8 cellular contexts compared by ENCODE assay signal in the genomic region with DNA sequence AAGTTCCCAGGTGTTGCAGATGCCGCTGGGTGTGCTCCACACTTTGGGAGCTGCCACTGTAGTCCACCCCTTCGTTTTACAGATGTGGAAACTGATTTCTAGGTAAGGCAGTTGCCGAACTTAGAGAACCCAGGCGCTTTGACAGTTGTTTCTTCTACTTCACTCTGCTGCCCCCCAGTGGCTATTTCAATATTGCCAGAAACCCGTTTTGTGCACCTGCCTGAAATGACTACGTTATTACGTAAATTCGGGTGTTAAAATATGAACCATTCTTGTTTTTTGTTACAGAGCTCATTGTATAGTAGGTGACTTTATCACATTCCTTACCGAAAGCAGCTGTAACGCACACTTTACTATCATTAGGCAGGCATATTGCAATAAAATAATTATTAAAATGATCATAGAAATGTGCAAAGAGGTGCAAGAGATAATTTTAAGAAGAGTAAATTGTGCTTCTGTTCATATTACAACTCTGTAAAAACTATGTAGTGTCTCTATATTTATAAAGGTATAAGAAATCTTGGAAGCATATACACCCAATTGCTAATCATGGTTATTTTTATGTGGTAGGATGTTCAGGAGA. TPM values are rescaled to one million over a fixed set of nuclear protein-coding genes. Genes with fewer than 3 reads are reported as not detected.
DNase-seq lines count a peak whose midpoint lies in the region; ATAC-seq and TF ChIP-seq lines count a peak whose summit lies in the region.

No MANE protein-coding gene starts in this region.

- H3K14ac ChIP-seq in mesenchymal stem cell (ENCODE audit: low read length in 2 of 2): no peak overlapping the region

- H2AK5ac ChIP-seq in mesenchymal stem cell (ENCODE audit: low read length, severe bottlenecking): no peak overlapping the region

- H3K27ac Mint-ChIP-seq in activated CD4-positive, alpha-beta memory T cell treated with anti-CD3 and anti-CD28 coated beads for 36 hours: no peak overlapping the region

- POLR2A ChIA-PET in HCT116 (lab: Charles Lee): no interaction called here
- POLR2A ChIA-PET in activated CD4-positive, alpha-beta memory T cell treated with anti-CD3 and anti-CD28 coated beads for 36 hours (lab: Charles Lee): no interaction called here

- no peaks in the 10 kb centered on the region for H3K79me1 ChIP-seq in mesenchymal stem cell (replicated peaks; ENCODE audit: low read length, poor library complexity, severe bottlenecking)

- no peak overlapping the region for H2BK12ac ChIP-seq in mesenchymal stem cell (ENCODE audit: low read length in 2 of 2)

- H3K27ac ChIP-seq in HCT116 (ENCODE audit: low read depth, low read length) (no peak overlapping the region), mesenchymal stem cell (ENCODE audit: low read length, poor library complexity, severe bottlenecking) (no peak overlapping the region)

- no peak overlapping the region for H2BK120ac ChIP-seq in mesenchymal stem cell (ENCODE audit: low read depth, low read length)

- H3K4me1 ChIP-seq in HCT116 (ENCODE audit: control insufficient read depth in 1 of 2, insufficient read depth in 2 of 2, low read length in 2 of 2) (0 out of 4 replicates have a peak, but pooled peaks cover 0 to 2% of the 10 kb centered on the region in 2 experiments), mesenchymal stem cell (ENCODE audit: control insufficient read depth, insufficient read depth, low read depth, low read length) (peaks cover 2% of the 10 kb centered on the region)

- no peak overlapping the region for H2BK15ac ChIP-seq in mesenchymal stem cell (ENCODE audit: low read depth, poor library complexity, severe bottlenecking)

- H3K9me3 Mint-ChIP-seq in activated CD4-positive, alpha-beta memory T cell treated with anti-CD3 and anti-CD28 coated beads for 36 hours: no peaks in the 10 kb centered on the region

- DNase-seq in Ammon's horn (ENCODE audit: low spot score) (peak; percentile 59), HCT116 (ENCODE audit: low read depth, low spot score) (peak; percentile 10), NCI-H82 (lab: John Stamatoyannopoulos, UW) (peak; percentile 85), ecto neural progenitor cell (ENCODE audit: low spot score) (peak; percentile 75), mesenchymal stem cell (peak; percentile 67)
- peak; percentile 90 for DNase-seq in activated CD4-positive, alpha-beta memory T cell treated with anti-CD3 and anti-CD28 coated beads for 36 hours
- DNase-seq in stimulated activated CD8-positive, alpha-beta memory T cell treated with anti-CD3 and anti-CD28 coated beads, Interleukin-15, amount 100 ng/mL, for 48 hours (ENCODE audit: low read depth in 2 of 2): peak; percentile 58 to 67

- H3K9me3 ChIP-seq in HCT116 (ENCODE audit: control insufficient read depth in 1 of 2, insufficient read depth in 1 of 2, low read depth in 1 of 2, low read length in 2 of 2) (no peaks in the 10 kb centered on the region), mesenchymal stem cell (ENCODE audit: control insufficient read depth, low read length) (no peaks in the 10 kb centered on the region)

- no peak overlapping the region for H3K4me3 ChIP-seq in HCT116 (replicated peaks in 1 of 2; ENCODE audit: low read depth in 1 of 2, low read length in 2 of 2)
- no peak overlapping the region for H3K4me3 ChIP-seq in mesenchymal stem cell (ENCODE audit: insufficient read depth in 1 of 2, low read depth in 1 of 2, low read length in 2 of 2)

- peak overlapping the region; percentile 31 for H3K4me2 ChIP-seq in HCT116 (ENCODE audit: low read length)
- peak overlapping the region; percentile 47 for H3K4me2 ChIP-seq in mesenchymal stem cell (ENCODE audit: low read length, poor library complexity, severe bottlenecking)

- no peak overlapping the region for H3K18ac ChIP-seq in mesenchymal stem cell (ENCODE audit: low read depth in 1 of 2, low read length in 2 of 2)

- WGBS in mesenchymal stem cell: 5% methylated on average over 4 of the region's 10 CpGs

- H3K4me1 Mint-ChIP-seq in activated CD4-positive, alpha-beta memory T cell treated with anti-CD3 and anti-CD28 coated beads for 36 hours (ENCODE audit: low read depth): peaks cover 4% of the 10 kb centered on the region

- no peaks in the 10 kb centered on the region for H4K20me1 ChIP-seq in HCT116 (ENCODE audit: insufficient read depth)

- no peaks in the 10 kb centered on the region for H3K36me3 Mint-ChIP-seq in activated CD4-positive, alpha-beta memory T cell treated with anti-CD3 and anti-CD28 coated beads for 36 hours

- H4K8ac ChIP-seq in mesenchymal stem cell (ENCODE audit: low read length): no peak overlapping the region

- no peak overlapping the region for H3K23ac ChIP-seq in mesenchymal stem cell (ENCODE audit: low read length in 2 of 2)

- H4K91ac ChIP-seq in mesenchymal stem cell (ENCODE audit: low read length): no peak overlapping the region

- intact Hi-C loops in HCT116 (cut with micrococcal nuclease): no loop called here
- intact Hi-C loops in activated CD4-positive, alpha-beta memory T cell treated with anti-CD3 and anti-CD28 coated beads for 36 hours (cut with micrococcal nuclease): loop anchor here (1.0 kb wide), 2 partner anchors 51 to 124 kb away; no protein-coding TSS in a partner anchor

- H2BK5ac ChIP-seq in mesenchymal stem cell (ENCODE audit: low read depth, low read length, poor library complexity, severe bottlenecking): no peak overlapping the region

- H3K27me3 ChIP-seq in HCT116 (ENCODE audit: insufficient read depth, low read length) (no peaks in the 10 kb centered on the region), mesenchymal stem cell (ENCODE audit: control insufficient read depth in 1 of 2, insufficient read depth in 1 of 2, low read length in 2 of 2) (peaks cover 8 to 11% of the 10 kb centered on the region in 2 experiments)

- TF ChIP-seq RAD21 in HCT116 (IDR thresholded peaks at IDR 0.05; ENCODE audit: low read depth): peak; percentile 66

- BruUV-seq in HCT116 (replicated peaks; lab: Mats Ljungman, UMichigan): no TSS peak

- peak; percentile 52 to 63 (median 56); a peak in 5 of 6 replicates for TF ChIP-seq CTCF in HCT116 (IDR thresholded peaks at IDR 0.05 in 2 of 3, conservative IDR thresholded peaks at IDR 0.05 in 1 of 3; ENCODE audit: borderline replicate concordance in 1 of 3, insufficient read depth in 1 of 3, low read depth in 2 of 3, low read length in 2 of 3)

- H3K27me3 Mint-ChIP-seq in activated CD4-positive, alpha-beta memory T cell treated with anti-CD3 and anti-CD28 coated beads for 36 hours: no peaks in the 10 kb centered on the region

- ATAC-seq in HCT116 (peak; percentile 66), GM21526 (IDR thresholded peaks at IDR 0.05; ENCODE audit: low FRiP score, unreplicated experiment) (no peak)

- H3K79me2 ChIP-seq in HCT116 (ENCODE audit: insufficient read depth, low read length): no peaks in the 10 kb centered on the region

- CTCF ChIA-PET in HCT116 (lab: Charles Lee): no interaction called here
- CTCF ChIA-PET in activated CD4-positive, alpha-beta memory T cell treated with anti-CD3 and anti-CD28 coated beads for 36 hours (lab: Charles Lee): interaction anchor here (0.6 to 7.6 kb wide), 33 partner anchors 9 to 1261 kb away, joined by 3 to 81 read pairs (median 4); a partner anchor contains a TSS

- H2AFZ ChIP-seq in HCT116 (ENCODE audit: low read depth, low read length, poor library complexity, severe bottlenecking) (peak overlapping the region; percentile 32), mesenchymal stem cell (ENCODE audit: low read depth, low read length) (no peak overlapping the region)

- no peaks in the 10 kb centered on the region for H3K36me3 ChIP-seq in HCT116 (ENCODE audit: control insufficient read depth in 1 of 2, insufficient read depth in 2 of 2, low read length in 2 of 2)
- no peaks in the 10 kb centered on the region for H3K36me3 ChIP-seq in mesenchymal stem cell (ENCODE audit: control insufficient read depth in 1 of 2, insufficient read depth in 2 of 2, low read depth in 1 of 2, low read length in 2 of 2)

- RAD21 ChIA-PET in HCT116 (lab: Charles Lee; ENCODE audit: low non-redundant PET in 1 of 2, low total read pairs in 2 of 2, uncharacterized antibody in 2 of 2, unreplicated experiment in 2 of 2): no interaction called here

- no peak overlapping the region for H3K4me3 Mint-ChIP-seq in activated CD4-positive, alpha-beta memory T cell treated with anti-CD3 and anti-CD28 coated beads for 36 hours

- H3K9ac ChIP-seq in HCT116 (ENCODE audit: low read length): no peak overlapping the region
- no peak overlapping the region for H3K9ac ChIP-seq in mesenchymal stem cell (ENCODE audit: low read length)

- no peak for TF ChIP-seq POLR2A in HCT116 (IDR thresholded peaks at IDR 0.05; ENCODE audit: borderline replicate concordance, extremely low read depth, insufficient read depth, insufficient read length)

- H3K9me2 ChIP-seq in HCT116 (ENCODE audit: insufficient read depth): no peaks in the 10 kb centered on the region

- no peak overlapping the region for H3K4ac ChIP-seq in mesenchymal stem cell (ENCODE audit: low read depth in 1 of 2, low read length in 2 of 2)

TF ChIP-seq in HCT116, 20 proteins besides CTCF, POLR2A, EP300 and RAD21 (continues in another document):
- TF ChIP-seq CEBPB (IDR thresholded peaks at IDR 0.05; ENCODE audit: low read depth) (no peak), SIN3A (IDR thresholded peaks at IDR 0.05; ENCODE audit: low read depth) (no peak), SRF (IDR thresholded peaks at IDR 0.05; ENCODE audit: low read depth) (no peak)
- TF ChIP-seq, protein P1, sequence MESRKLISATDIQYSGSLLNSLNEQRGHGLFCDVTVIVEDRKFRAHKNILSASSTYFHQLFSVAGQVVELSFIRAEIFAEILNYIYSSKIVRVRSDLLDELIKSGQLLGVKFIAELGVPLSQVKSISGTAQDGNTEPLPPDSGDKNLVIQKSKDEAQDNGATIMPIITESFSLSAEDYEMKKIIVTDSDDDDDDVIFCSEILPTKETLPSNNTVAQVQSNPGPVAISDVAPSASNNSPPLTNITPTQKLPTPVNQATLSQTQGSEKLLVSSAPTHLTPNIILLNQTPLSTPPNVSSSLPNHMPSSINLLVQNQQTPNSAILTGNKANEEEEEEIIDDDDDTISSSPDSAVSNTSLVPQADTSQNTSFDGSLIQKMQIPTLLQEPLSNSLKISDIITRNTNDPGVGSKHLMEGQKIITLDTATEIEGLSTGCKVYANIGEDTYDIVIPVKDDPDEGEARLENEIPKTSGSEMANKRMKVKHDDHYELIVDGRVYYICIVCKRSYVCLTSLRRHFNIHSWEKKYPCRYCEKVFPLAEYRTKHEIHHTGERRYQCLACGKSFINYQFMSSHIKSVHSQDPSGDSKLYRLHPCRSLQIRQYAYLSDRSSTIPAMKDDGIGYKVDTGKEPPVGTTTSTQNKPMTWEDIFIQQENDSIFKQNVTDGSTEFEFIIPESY (IDR thresholded peaks at IDR 0.05; ENCODE audit: extremely low read depth, insufficient replicate concordance, low read length): no peak

RNA-seq across cellular contexts. Expression of a gene that starts 44.9 kb away (rescaled TPM):
- not detected for total RNA-seq in HCT116 (2021; ENCODE audit: unreplicated experiment)
- polyA plus RNA-seq in HCT116 (2012): 0.04 TPM in 1 of 2 replicates, not detected in the other
- not detected for total RNA-seq in activated CD4-positive, alpha-beta memory T cell treated with anti-CD3 and anti-CD28 coated beads for 36 hours
- polyA plus RNA-seq in mesenchymal stem cell (2013, experiment 1 of 2): 0.01 TPM
- polyA plus RNA-seq in mesenchymal stem cell (2013, experiment 2 of 2): 0.01 TPM

RNA-seq across cellular contexts. Expression of a gene that starts 56.2 kb away (rescaled TPM):
- total RNA-seq in HCT116 (2021; ENCODE audit: unreplicated experiment): not detected
- 0.07 and 0.09 TPM in 2 replicates for polyA plus RNA-seq in HCT116 (2012)
- under 1 TPM; 0.12 to 0.14 TPM for total RNA-seq in activated CD4-positive, alpha-beta memory T cell treated with anti-CD3 and anti-CD28 coated beads for 36 hours
- not detected for polyA plus RNA-seq in mesenchymal stem cell (2013, experiment 1 of 2)
- polyA plus RNA-seq in mesenchymal stem cell (2013, experiment 2 of 2): not detected

Comparison
In these comparisons a context has a peak if more than half of its experiments do, and no peak if none do; other contexts are left out.
1. DNase-seq: peak in every context shown above with its lines; median percentile 90 in activated CD4-positive, alpha-beta memory T cell treated with anti-CD3 and anti-CD28 coated beads for 36 hours; 85 in NCI-H82; 75 in ecto neural progenitor cell; 67 in mesenchymal stem cell; 62 in stimulated activated CD8-positive, alpha-beta memory T cell treated with anti-CD3 and anti-CD28 coated beads, Interleukin-15, amount 100 ng/mL, for 48 hours; 59 in Ammon's horn; 10 in HCT116.